8 cellular contexts compared by ENCODE assay signal in the genomic region with DNA sequence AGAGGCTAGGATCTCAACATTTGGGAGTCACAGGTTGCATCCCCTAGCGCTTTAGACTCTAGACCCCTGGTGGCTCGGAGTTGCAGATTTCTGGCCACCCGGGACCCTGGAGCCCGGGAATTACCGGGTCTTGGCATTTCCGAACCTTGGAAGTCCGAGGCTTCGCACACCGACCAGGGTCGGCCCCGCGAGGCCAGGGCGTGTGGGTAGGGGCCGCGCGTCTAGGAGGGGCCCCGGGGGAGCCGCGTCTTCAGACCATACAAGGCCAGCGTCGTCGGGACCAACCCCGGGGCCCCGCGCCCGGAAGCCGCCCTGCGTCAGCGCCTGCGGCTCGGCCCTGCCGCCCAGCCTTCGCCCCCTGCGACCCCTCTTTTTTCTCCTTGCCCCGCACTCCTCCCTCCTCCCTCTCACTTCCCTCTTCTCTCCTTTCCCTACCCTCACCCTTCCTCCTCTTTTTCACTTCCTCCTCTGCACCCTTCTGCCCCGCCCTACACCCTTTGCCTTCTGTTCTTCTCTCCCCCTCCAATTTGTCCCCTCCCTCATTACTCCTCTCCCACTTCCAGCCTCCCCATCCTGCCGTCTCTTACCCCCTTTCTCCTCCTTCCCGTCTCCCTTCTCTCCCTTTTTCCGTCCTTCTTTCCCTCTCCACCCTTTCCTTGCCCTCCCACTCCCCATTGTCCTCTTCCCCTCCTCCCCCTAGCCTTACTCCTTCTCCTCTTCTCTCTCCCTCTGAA. TPM values are rescaled to one million over a fixed set of nuclear protein-coding genes. Genes with fewer than 3 reads are reported as not detected.
A peak's percentile ranks its signal among the peaks of the same experiment; 100 is the strongest.
DNase-seq lines count a peak whose midpoint lies in the region; ATAC-seq and TF ChIP-seq lines count a peak whose summit lies in the region.

No MANE protein-coding gene starts in this region.

- H3K36me3 Mint-ChIP-seq in neural progenitor cell = peaks cover 8% of the 10 kb centered on the region

- DNase-seq in AML-193 (lab: John Stamatoyannopoulos, UW) (peak; percentile 40 to 42), GM20000 (ENCODE audit: low spot score) (peak; percentile 83), OCI-M2 (lab: John Stamatoyannopoulos, UW; ENCODE audit: unreplicated experiment) (peak; percentile 91), fibroblast of villous mesenchyme (ENCODE audit: low read depth) (peak; percentile 82), neural progenitor cell (ENCODE audit: low spot score) (peak; percentile 68), uterus (peak; percentile 85 to 88)
- DNase-seq in activated effector memory CD4-positive, alpha-beta T cell treated with anti-CD3 and anti-CD28 coated beads, Interleukin-2, amount 50 U/mL, for 16 hours = peak; percentile 88

- peak; percentile 23 to 64 for TF ChIP-seq POLR2A in uterus (IDR thresholded peaks at IDR 0.05)

- H3K36me3 ChIP-seq in neural progenitor cell (no peaks in the 10 kb centered on the region), uterus (no peaks in the 10 kb centered on the region)

- no peaks in the 10 kb centered on the region for H3K9me3 ChIP-seq in neural progenitor cell (ENCODE audit: low read depth)
- H3K9me3 ChIP-seq in uterus = no peaks in the 10 kb centered on the region

- peak overlapping the region; percentile 30 for H2AFZ ChIP-seq in neural progenitor cell (replicated peaks)

- H3K27ac ChIP-seq in neural progenitor cell = no peak overlapping the region
- peak overlapping the region; percentile 99 to 100 for H3K27ac ChIP-seq in uterus

- ATAC-seq in HG02981 (IDR thresholded peaks at IDR 0.05; ENCODE audit: unreplicated experiment) = no peak

- H3K4me3 Mint-ChIP-seq in neural progenitor cell = peak overlapping the region; percentile 99

- H4K20me1 ChIP-seq in neural progenitor cell (ENCODE audit: low read depth) = peaks cover 20% of the 10 kb centered on the region

- peaks cover 4% of the 10 kb centered on the region for H3K9me3 Mint-ChIP-seq in neural progenitor cell

- H3K27ac Mint-ChIP-seq in neural progenitor cell = peak overlapping the region; percentile 91

- intact Hi-C loops in uterus (cut with DNase I; ENCODE audit: low total_unique reads) = no loop called here

- H3F3A ChIP-seq in neural progenitor cell (ENCODE audit: low read depth) = peaks cover 54% of the 10 kb centered on the region

- H3K4me1 ChIP-seq in neural progenitor cell = peaks cover 24% of the 10 kb centered on the region
- peaks cover 6 to 11% of the 10 kb centered on the region in 2 donors for H3K4me1 ChIP-seq in uterus

- H3K4me3 ChIP-seq in fibroblast of villous mesenchyme (ENCODE audit: low read depth, low read length) = peak overlapping the region; percentile 88
- peak overlapping the region; percentile 67 for H3K4me3 ChIP-seq in neural progenitor cell
- peak overlapping the region; percentile 83 to 98 for H3K4me3 ChIP-seq in uterus

- H3K27me3 ChIP-seq in neural progenitor cell = peaks cover 31% of the 10 kb centered on the region
- no peaks in the 10 kb centered on the region for H3K27me3 ChIP-seq in uterus

- TF ChIP-seq CTCF in GM20000 (IDR thresholded peaks at IDR 0.05; ENCODE audit: extremely low read depth, missing control alignments) (no peak), fibroblast of villous mesenchyme (IDR thresholded peaks at IDR 0.05; ENCODE audit: insufficient read depth, low read depth, low read length) (no peak), neural progenitor cell (IDR thresholded peaks at IDR 0.05) (no peak), uterus (IDR thresholded peaks at IDR 0.05) (peak in 1 of 4 experiments; percentile 34)

- peaks cover 44% of the 10 kb centered on the region for H3K4me1 Mint-ChIP-seq in neural progenitor cell

- H3K27me3 Mint-ChIP-seq in neural progenitor cell (ENCODE audit: insufficient read depth, low read depth) = peaks cover 28% of the 10 kb centered on the region

- H3K79me2 ChIP-seq in neural progenitor cell (ENCODE audit: low read depth) = peaks cover 21% of the 10 kb centered on the region

- H3K4me2 ChIP-seq in neural progenitor cell = peak overlapping the region; percentile 87

- H3K9ac ChIP-seq in neural progenitor cell = no peak overlapping the region

RNA-seq across cellular contexts. Expression of gene PLEKHG2, which starts 2.4 kb away (rescaled TPM):
- total RNA-seq in fibroblast of villous mesenchyme (25.0 and 39.3 TPM in 2 replicates), neural progenitor cell (ENCODE audit: low replicate concordance) (10.7 and 46.9 TPM in 2 replicates), uterus (100 to 1,000 TPM in 1 of 4 donors, 10 to 100 TPM in 1, 1 to 10 TPM in 2; 5.1 to 120 (median 21.6) TPM)

RNA-seq across cellular contexts. Expression of gene ZFP36, which starts 3.4 kb away (rescaled TPM):
- total RNA-seq in fibroblast of villous mesenchyme (5.8 and 8.6 TPM in 2 replicates), neural progenitor cell (ENCODE audit: low replicate concordance) (1.2 TPM in 1 of 2 replicates, not detected in the other), uterus (100 to 1,000 TPM in 2 of 4 donors, 10 to 100 TPM in 1, 1 to 10 TPM in 1; 5.0 to 276 (median 145) TPM)

RNA-seq across cellular contexts. Expression of gene MED29, which starts 18.9 kb away (rescaled TPM):
- total RNA-seq in fibroblast of villous mesenchyme (22.0 and 22.2 TPM in 2 replicates), neural progenitor cell (ENCODE audit: low replicate concordance) (27.0 and 28.2 TPM in 2 replicates), uterus (100 to 1,000 TPM in 1 of 4 donors, 10 to 100 TPM in 3; 15.6 to 282 (median 40.8) TPM)

RNA-seq across cellular contexts. Expression of gene PAF1, which starts 19.1 kb away (rescaled TPM):
- total RNA-seq in fibroblast of villous mesenchyme (29.6 and 33.2 TPM in 2 replicates), neural progenitor cell (ENCODE audit: low replicate concordance) (15.6 and 29.1 TPM in 2 replicates), uterus (10 to 100 TPM; 21.8 to 65.6 (median 33.7) TPM)

RNA-seq across cellular contexts. Expression of gene RPS16, which starts 25.7 kb away (rescaled TPM):
- total RNA-seq in fibroblast of villous mesenchyme (43.2 and 48.3 TPM in 2 replicates), neural progenitor cell (ENCODE audit: low replicate concordance) (94.8 and 268 TPM in 2 replicates), uterus (1,000 to 10,000 TPM in 3 of 4 donors, 10 to 100 TPM in 1; 50.5 to 6,434 (median 2,757) TPM)

Comparison
In these comparisons a context has a peak if more than half of its experiments do, and no peak if none do; other contexts are left out.
1. DNase-seq: peak in every context shown above with its lines; median percentile 91 in OCI-M2; 88 in activated effector memory CD4-positive, alpha-beta T cell treated with anti-CD3 and anti-CD28 coated beads, Interleukin-2, amount 50 U/mL, for 16 hours; 86 in uterus; 83 in GM20000; 82 in fibroblast of villous mesenchyme; 68 in neural progenitor cell; 41 in AML-193.